Comparison of ENCODE assay signal across 8 cellular contexts in the genomic region with DNA sequence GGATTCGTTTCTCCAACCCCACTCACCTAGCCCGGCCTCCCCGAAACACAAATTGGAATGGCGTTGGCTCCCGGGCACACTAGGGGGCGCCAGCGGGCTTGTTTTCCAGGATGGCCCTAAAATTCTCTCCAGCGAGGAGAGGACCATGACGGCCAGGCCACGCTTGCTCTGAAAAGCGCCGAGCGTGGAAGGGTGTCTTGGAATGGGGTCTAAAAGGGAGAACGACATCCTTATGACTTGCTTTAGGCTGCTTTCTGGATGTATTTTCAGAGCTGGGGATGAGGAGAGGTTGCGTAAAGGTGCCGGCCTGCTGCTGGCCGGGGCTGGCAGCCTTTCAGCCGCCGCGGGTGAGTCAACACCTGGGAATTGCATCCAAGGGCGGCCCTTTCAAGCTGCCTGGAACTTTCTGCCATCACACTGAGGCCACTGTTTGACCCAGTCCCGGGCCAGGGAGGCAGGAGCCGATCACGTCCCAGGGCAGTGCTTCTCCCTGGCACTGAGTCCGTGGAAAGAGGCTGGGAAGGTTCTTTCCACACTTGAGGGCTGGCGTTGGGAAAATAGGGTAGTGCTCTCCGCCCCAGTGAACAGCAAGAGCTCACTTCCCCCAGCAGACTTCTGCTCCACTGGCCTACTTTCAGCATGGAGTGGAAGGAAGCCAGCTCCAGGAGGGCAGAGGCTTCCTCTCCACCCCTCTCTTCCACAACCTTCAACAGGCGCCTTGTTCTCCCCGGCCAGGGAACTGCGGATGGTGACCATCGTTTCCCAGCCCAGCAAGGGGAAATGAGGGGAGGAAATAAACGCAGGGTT.
A peak's percentile ranks its signal among the peaks of the same experiment; 100 is the strongest.
DNase-seq lines count a peak whose midpoint lies in the region; ATAC-seq and TF ChIP-seq lines count a peak whose summit lies in the region.

No MANE protein-coding gene starts in this region.

- CTCF ChIA-PET in activated CD4-positive, alpha-beta T cell treated with anti-CD3 and anti-CD28 coated beads, Interleukin-2, amount 10 ng/mL, durations not matched to agents 7 days and 5 days (lab: Charles Lee), result interaction anchor here (0.9 to 1.1 kb wide), 3 partner anchors 14 to 723 kb away, joined by 3 to 5 read pairs (median 3); no protein-coding TSS in a partner anchor

- peak; percentile 45 for DNase-seq in NK-92 treated with Interleukin-12 subunit alpha and Interleukin-12 subunit beta, amount 100 ng/mL, for 24 hours (lab: John Stamatoyannopoulos, UW)
- DNase-seq in NK-92 (lab: John Stamatoyannopoulos, UW; ENCODE audit: unreplicated experiment) (no peak), NCI-H510A (lab: John Stamatoyannopoulos, UW) (peak; percentile 54), coronary artery (ENCODE audit: low spot score) (peak; percentile 95), left lobe of liver (ENCODE audit: low spot score) (peak; percentile 97)
- DNase-seq in activated CD4-positive, alpha-beta T cell treated with anti-CD3 and anti-CD28 coated beads, Interleukin-2, amount 10 ng/mL, durations not matched to agents 7 days and 5 days, result peak; percentile 82
- DNase-seq in stimulated activated CD4-positive, alpha-beta T cell treated with anti-CD3 and anti-CD28 coated beads, Interleukin-2, amount 100 ng/mL, for 24 hours, result peak; percentile 90 to 91

- POLR2A ChIA-PET in activated CD4-positive, alpha-beta T cell treated with anti-CD3 and anti-CD28 coated beads, Interleukin-2, amount 10 ng/mL, durations not matched to agents 7 days and 5 days (lab: Charles Lee), result no interaction called here

- H3K4me3 ChIP-seq in coronary artery, result peak overlapping the region; percentile 69

- TF ChIP-seq CTCF in coronary artery (IDR thresholded peaks at IDR 0.05), result peak; percentile 90

- H3K27me3 Mint-ChIP-seq in activated CD4-positive, alpha-beta T cell treated with anti-CD3 and anti-CD28 coated beads, Interleukin-2, amount 10 ng/mL, durations not matched to agents 7 days and 5 days, result peaks cover 9% of the 10 kb centered on the region

- peak; percentile 84 for ATAC-seq in HG03196 (IDR thresholded peaks at IDR 0.05; ENCODE audit: unreplicated experiment)
- ATAC-seq in left lobe of liver, result peak; percentile 84

- peaks cover 9% of the 10 kb centered on the region for H3K4me1 Mint-ChIP-seq in activated CD4-positive, alpha-beta T cell treated with anti-CD3 and anti-CD28 coated beads, Interleukin-2, amount 10 ng/mL, durations not matched to agents 7 days and 5 days

- no peak overlapping the region for H3K27ac Mint-ChIP-seq in activated CD4-positive, alpha-beta T cell treated with anti-CD3 and anti-CD28 coated beads, Interleukin-2, amount 10 ng/mL, durations not matched to agents 7 days and 5 days

- H3K4me3 Mint-ChIP-seq in activated CD4-positive, alpha-beta T cell treated with anti-CD3 and anti-CD28 coated beads, Interleukin-2, amount 10 ng/mL, durations not matched to agents 7 days and 5 days, result peak overlapping the region; percentile 43

- H3K36me3 Mint-ChIP-seq in activated CD4-positive, alpha-beta T cell treated with anti-CD3 and anti-CD28 coated beads, Interleukin-2, amount 10 ng/mL, durations not matched to agents 7 days and 5 days (ENCODE audit: low read depth), result peaks cover 1% of the 10 kb centered on the region

- peaks cover 14% of the 10 kb centered on the region for H3K9me3 Mint-ChIP-seq in activated CD4-positive, alpha-beta T cell treated with anti-CD3 and anti-CD28 coated beads, Interleukin-2, amount 10 ng/mL, durations not matched to agents 7 days and 5 days

- H3K27ac ChIP-seq in coronary artery, result peak overlapping the region; percentile 72 to 90
